11 cellular contexts compared by ENCODE assay signal in genomic region chr20:1945134-1945618, GRCh38. TPM values are rescaled to one million over a fixed set of nuclear protein-coding genes. Genes with fewer than 3 reads are reported as not detected.
DNase-seq lines count a peak whose midpoint lies in the region; ATAC-seq and TF ChIP-seq lines count a peak whose summit lies in the region.
"Had no signal": no experiment of that assay in that cellular context is flagged by ENCODE, and none has a peak within 500 bp of the region (broad histone marks: within the 10 kb centered on the region; RNA-seq: fewer than 3 reads in every experiment).

No MANE protein-coding gene starts in this region.

- ATAC-seq in T-helper 17 cell (peak; percentile 33), Right ventricle myocardium superior (ENCODE audit: poor library complexity) (peak; percentile 71), GM18861 (IDR thresholded peaks at IDR 0.05; ENCODE audit: unreplicated experiment) (no peak)

- no peaks in the 10 kb centered on the region for H3K27me3 ChIP-seq in BLaER1 treated with 17β-estradiol and CSF1 and Interleukin-3, amounts not matched to agents 10 nM and 100 nM
- no peaks in the 10 kb centered on the region for H3K27me3 ChIP-seq in ovary

- H3K9me3 Mint-ChIP-seq in activated T-helper 1 cell treated with anti-CD3 and anti-CD28 coated beads, Interleukin-12 subunit alpha, Interleukin-12 subunit beta, Interleukin-2, Interleukin-4 antibody, amounts not matched to agents 30 ng/mL and 10 ng/mL and 1 ng/mL, durations not matched to agents 14 hours and 24 hours and 36 hours = no peaks in the 10 kb centered on the region

- TF ChIP-seq POLR2A in ovary (IDR thresholded peaks at IDR 0.05) = no peak

- WGBS in ovary, 3 donors = 62 to 70% (median 65%) methylated on average over 9 of the region's 9 CpGs

- H3K36me3 ChIP-seq in BLaER1 treated with 17β-estradiol and CSF1 and Interleukin-3, amounts not matched to agents 10 nM and 100 nM = peaks cover 0 to 2% (median 0%) of the 10 kb centered on the region in 11 experiments; a peak in 2 of 22 replicates
- no peaks in the 10 kb centered on the region for H3K36me3 ChIP-seq in ovary

- peaks cover 78% of the 10 kb centered on the region for H3K27me3 Mint-ChIP-seq in T-helper 17 cell
- peaks cover 46% of the 10 kb centered on the region for H3K27me3 Mint-ChIP-seq in activated T-helper 1 cell treated with anti-CD3 and anti-CD28 coated beads, Interleukin-12 subunit alpha, Interleukin-12 subunit beta, Interleukin-2, Interleukin-4 antibody, amounts not matched to agents 30 ng/mL and 10 ng/mL and 1 ng/mL, durations not matched to agents 14 hours and 24 hours and 36 hours (ENCODE audit: insufficient read depth)

- no peak for TF ChIP-seq CTCF in ovary (IDR thresholded peaks at IDR 0.05)

- H3K4me3 ChIP-seq in BLaER1 treated with 17β-estradiol and CSF1 and Interleukin-3, amounts not matched to agents 10 nM and 100 nM = peak overlapping the region in 3 of 10 experiments; percentile 3 to 22 (median 7); a peak in 1 of 20 replicates
- H3K4me3 ChIP-seq in ovary = no peak overlapping the region

- no peaks in the 10 kb centered on the region; a peak in 1 of 22 replicates for H4K20me1 ChIP-seq in BLaER1 treated with 17β-estradiol and CSF1 and Interleukin-3, amounts not matched to agents 10 nM and 100 nM

- intact Hi-C loops in Right ventricle myocardium superior (cut with DNase I) = no loop called here
- intact Hi-C loops in ovary (cut with DNase I) = loop anchor here in 1 of 4 donors (5.0 kb wide), 1 partner anchor 58 kb away; no protein-coding TSS in a partner anchor
- intact Hi-C loops in activated T-helper 1 cell treated with anti-CD3 and anti-CD28 coated beads, Interleukin-12 subunit alpha, Interleukin-12 subunit beta, Interleukin-2, Interleukin-4 antibody, amounts not matched to agents 30 ng/mL and 10 ng/mL and 1 ng/mL, durations not matched to agents 14 hours and 24 hours and 36 hours (cut with micrococcal nuclease) = no loop called here

- H3K27ac Mint-ChIP-seq in T-helper 17 cell = no peak overlapping the region
- H3K27ac Mint-ChIP-seq in activated T-helper 1 cell treated with anti-CD3 and anti-CD28 coated beads, Interleukin-12 subunit alpha, Interleukin-12 subunit beta, Interleukin-2, Interleukin-4 antibody, amounts not matched to agents 30 ng/mL and 10 ng/mL and 1 ng/mL, durations not matched to agents 14 hours and 24 hours and 36 hours = no peak overlapping the region

- peaks cover 4% of the 10 kb centered on the region for H3K4me1 Mint-ChIP-seq in T-helper 17 cell
- no peaks in the 10 kb centered on the region for H3K4me1 Mint-ChIP-seq in activated T-helper 1 cell treated with anti-CD3 and anti-CD28 coated beads, Interleukin-12 subunit alpha, Interleukin-12 subunit beta, Interleukin-2, Interleukin-4 antibody, amounts not matched to agents 30 ng/mL and 10 ng/mL and 1 ng/mL, durations not matched to agents 14 hours and 24 hours and 36 hours (ENCODE audit: low read depth)

- H3K27ac ChIP-seq in BLaER1 treated with 17β-estradiol and CSF1 and Interleukin-3, amounts not matched to agents 10 nM and 100 nM = peak overlapping the region in 10 of 11 experiments; percentile 49 to 98 (median 87); a peak in 19 of 22 replicates
- H3K27ac ChIP-seq in ovary = no peak overlapping the region
- H3K27ac ChIP-seq: C4-2B had no signal

- H3K4me1 ChIP-seq in BLaER1 treated with 17β-estradiol and CSF1 and Interleukin-3, amounts not matched to agents 10 nM and 100 nM = peaks cover 20 to 100% (median 87%) of the 10 kb centered on the region in 10 experiments
- H3K4me1 ChIP-seq in ovary (ENCODE audit: insufficient read depth) = peaks cover 7% of the 10 kb centered on the region

- H3K4me3 Mint-ChIP-seq in T-helper 17 cell = no peak overlapping the region
- H3K4me3 Mint-ChIP-seq in activated T-helper 1 cell treated with anti-CD3 and anti-CD28 coated beads, Interleukin-12 subunit alpha, Interleukin-12 subunit beta, Interleukin-2, Interleukin-4 antibody, amounts not matched to agents 30 ng/mL and 10 ng/mL and 1 ng/mL, durations not matched to agents 14 hours and 24 hours and 36 hours = no peak overlapping the region

- no peaks in the 10 kb centered on the region for H3K9me3 ChIP-seq in BLaER1 treated with 17β-estradiol and CSF1 and Interleukin-3, amounts not matched to agents 10 nM and 100 nM (replicated peaks in 1 of 11)
- no peaks in the 10 kb centered on the region for H3K9me3 ChIP-seq in T-helper 17 cell (ENCODE audit: control insufficient read depth, low read length, poor library complexity, severe bottlenecking)
- no peaks in the 10 kb centered on the region for H3K9me3 ChIP-seq in ovary

- H3K36me3 Mint-ChIP-seq in T-helper 17 cell (ENCODE audit: low read depth) = peaks cover 6% of the 10 kb centered on the region
- no peaks in the 10 kb centered on the region for H3K36me3 Mint-ChIP-seq in activated T-helper 1 cell treated with anti-CD3 and anti-CD28 coated beads, Interleukin-12 subunit alpha, Interleukin-12 subunit beta, Interleukin-2, Interleukin-4 antibody, amounts not matched to agents 30 ng/mL and 10 ng/mL and 1 ng/mL, durations not matched to agents 14 hours and 24 hours and 36 hours (ENCODE audit: low read depth)

- DNase-seq in T-helper 17 cell = no peak
- DNase-seq in Right ventricle myocardium superior = peak; percentile 84
- DNase-seq in ovary = peak; percentile 33 to 81 (median 68)
- DNase-seq in stimulated activated CD4-positive, alpha-beta T cell treated with anti-CD3 and anti-CD28 coated beads, Interleukin-1b, Interleukin-23, amount 100 ng/mL, for 48 hours = no peak
- no peak for DNase-seq in activated T-helper 1 cell treated with anti-CD3 and anti-CD28 coated beads, Interleukin-12 subunit alpha, Interleukin-12 subunit beta, Interleukin-2, Interleukin-4 antibody, amounts not matched to agents 30 ng/mL and 10 ng/mL and 1 ng/mL, durations not matched to agents 14 hours and 24 hours and 36 hours (ENCODE audit: low spot score)
- no peak for DNase-seq in UCSD-AML1 (lab: John Stamatoyannopoulos, UW; ENCODE audit: unreplicated experiment)
- DNase-seq: effector CD4-positive, alpha-beta T cell; NCI-H2029 had no signal

- peak; percentile 35 for TF ChIP-seq EP300 in ovary (IDR thresholded peaks at IDR 0.05)

- peak overlapping the region in 9 of 11 experiments; percentile 16 to 91 (median 79); a peak in 18 of 22 replicates for H3K4me2 ChIP-seq in BLaER1 treated with 17β-estradiol and CSF1 and Interleukin-3, amounts not matched to agents 10 nM and 100 nM

- peak overlapping the region in 9 of 11 experiments; percentile 3 to 87 (median 76); a peak in 14 of 22 replicates for H3K9ac ChIP-seq in BLaER1 treated with 17β-estradiol and CSF1 and Interleukin-3, amounts not matched to agents 10 nM and 100 nM

RNA-seq across cellular contexts. Expression of gene PDYN, which starts 48.7 kb away (rescaled TPM):
- not detected for total RNA-seq in T-helper 17 cell
- total RNA-seq in Right ventricle myocardium superior = not detected
- not detected for total RNA-seq in ovary
- not detected for polyA plus RNA-seq in ovary
- total RNA-seq in activated T-helper 1 cell treated with anti-CD3 and anti-CD28 coated beads, Interleukin-12 subunit alpha, Interleukin-12 subunit beta, Interleukin-2, Interleukin-4 antibody, amounts not matched to agents 30 ng/mL and 10 ng/mL and 1 ng/mL, durations not matched to agents 14 hours and 24 hours and 36 hours = not detected in 2 replicates

RNA-seq across cellular contexts. Expression of gene SIRPA, which starts 50.0 kb away (rescaled TPM):
- total RNA-seq in T-helper 17 cell = 1 to 10 TPM in 1 of 2 donors, under 1 TPM in 1; 0.86 to 2.6 TPM
- total RNA-seq in Right ventricle myocardium superior = 19.5 TPM
- 10 to 100 TPM; 20.0 to 45.6 (median 28.7) TPM for total RNA-seq in ovary
- 10 to 100 TPM; 15.7 to 26.6 TPM for polyA plus RNA-seq in ovary
- not detected in 2 replicates for total RNA-seq in activated T-helper 1 cell treated with anti-CD3 and anti-CD28 coated beads, Interleukin-12 subunit alpha, Interleukin-12 subunit beta, Interleukin-2, Interleukin-4 antibody, amounts not matched to agents 30 ng/mL and 10 ng/mL and 1 ng/mL, durations not matched to agents 14 hours and 24 hours and 36 hours

Comparison
In these comparisons a context has a peak if more than half of its experiments do, and no peak if none do; other contexts are left out.
1. H3K27ac ChIP-seq: peak in BLaER1 treated with 17β-estradiol and CSF1 and Interleukin-3, amounts not matched to agents 10 nM and 100 nM (10 of 11); none in ovary (0 of 2).
2. DNase-seq: peak in Right ventricle myocardium superior (single experiment) and ovary (5 of 5); none in T-helper 17 cell (0 of 3), stimulated activated CD4-positive, alpha-beta T cell treated with anti-CD3 and anti-CD28 coated beads, Interleukin-1b, Interleukin-23, amount 100 ng/mL, for 48 hours (single experiment), activated T-helper 1 cell treated with anti-CD3 and anti-CD28 coated beads, Interleukin-12 subunit alpha, Interleukin-12 subunit beta, Interleukin-2, Interleukin-4 antibody, amounts not matched to agents 30 ng/mL and 10 ng/mL and 1 ng/mL, durations not matched to agents 14 hours and 24 hours and 36 hours (single experiment) and UCSD-AML1 (single experiment).